8 cellular contexts compared by ENCODE assay signal in genomic region chr1:169485427-169486280, GRCh38. TPM values are rescaled to one million over a fixed set of nuclear protein-coding genes. Genes with fewer than 3 reads are reported as not detected.
DNase-seq lines count a peak whose midpoint lies in the region; TF ChIP-seq lines count a peak whose summit lies in the region.

A gene with protein sequence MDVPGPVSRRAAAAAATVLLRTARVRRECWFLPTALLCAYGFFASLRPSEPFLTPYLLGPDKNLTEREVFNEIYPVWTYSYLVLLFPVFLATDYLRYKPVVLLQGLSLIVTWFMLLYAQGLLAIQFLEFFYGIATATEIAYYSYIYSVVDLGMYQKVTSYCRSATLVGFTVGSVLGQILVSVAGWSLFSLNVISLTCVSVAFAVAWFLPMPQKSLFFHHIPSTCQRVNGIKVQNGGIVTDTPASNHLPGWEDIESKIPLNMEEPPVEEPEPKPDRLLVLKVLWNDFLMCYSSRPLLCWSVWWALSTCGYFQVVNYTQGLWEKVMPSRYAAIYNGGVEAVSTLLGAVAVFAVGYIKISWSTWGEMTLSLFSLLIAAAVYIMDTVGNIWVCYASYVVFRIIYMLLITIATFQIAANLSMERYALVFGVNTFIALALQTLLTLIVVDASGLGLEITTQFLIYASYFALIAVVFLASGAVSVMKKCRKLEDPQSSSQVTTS (minus strand): TSS chr1:169485944. CDS start chr1:169485766, 178 bp downstream.

- H3K9me3 ChIP-seq in HAP-1: no peaks in the 10 kb centered on the region
- no peaks in the 10 kb centered on the region for H3K9me3 ChIP-seq in MG63
- H3K9me3 ChIP-seq in neural cell (ENCODE audit: low read length): no peaks in the 10 kb centered on the region
- no peaks in the 10 kb centered on the region for H3K9me3 ChIP-seq in stomach

- H3K9ac ChIP-seq in neural cell (ENCODE audit: low read length): peak within 1 kb of the TSS; percentile 88

- peak in 2 of 4 donors; percentile 91 to 96 for TF ChIP-seq POLR2A in stomach (IDR thresholded peaks at IDR 0.05)

- H3K79me2 ChIP-seq in neural cell (replicated peaks; ENCODE audit: insufficient read depth, low read length): peaks cover 23% of the 10 kb centered on the region

- no peak for TF ChIP-seq EP300 in neural cell (conservative IDR thresholded peaks at IDR 0.05; ENCODE audit: poor library complexity, severe bottlenecking)
- TF ChIP-seq EP300 in stomach (IDR thresholded peaks at IDR 0.05): peak; percentile 99

- H3K4me2 ChIP-seq in neural cell (ENCODE audit: low read length): peak within 1 kb of the TSS; percentile 95

- intact Hi-C loops in stomach (cut with DNase I; ENCODE audit: low total_unique reads): no loop called here

- H3K9me2 ChIP-seq in neural cell (ENCODE audit: insufficient read depth, low read length): no peaks in the 10 kb centered on the region

- 0 to 2% (median 0%) methylated on average over 24 to 86 of the region's 86 CpGs for WGBS in stomach, 5 donors

- H3F3A ChIP-seq in neural cell (ENCODE audit: insufficient read depth, low read length, poor library complexity, severe bottlenecking): peaks cover 2% of the 10 kb centered on the region

- in situ Hi-C loops in HAP-1 (cut with MboI; ENCODE audit: low sequenced_read_pairs): loop anchor here (10.0 kb wide), 1 partner anchor 381 kb away; the partner anchor contains the start of gene ATP1B1

- peak; percentile 44 for TF ChIP-seq RAD21 in neural cell (conservative IDR thresholded peaks at IDR 0.05)

- TF ChIP-seq CTCF in fibroblast of villous mesenchyme (IDR thresholded peaks at IDR 0.05; ENCODE audit: insufficient read depth, low read depth, low read length): peak; percentile 29
- TF ChIP-seq CTCF in neural cell (IDR thresholded peaks at IDR 0.05; ENCODE audit: poor library complexity, severe bottlenecking): peak; percentile 70
- TF ChIP-seq CTCF in stomach (IDR thresholded peaks at IDR 0.05): peak in 3 of 7 experiments; percentile 9 to 45 (median 36)

- DNase-seq in GDM1 (lab: John Stamatoyannopoulos, UW) (peak; percentile 98), HAP-1 (ENCODE audit: low spot score in 2 of 2) (peak; percentile 98), MG63 (peak; percentile 100), SHP77 treated with DMSO at 0.1 percent for 48 hours (lab: John Stamatoyannopoulos, UW) (peak; percentile 99), activated gamma-delta T cell treated with Interleukin-2 at 50 U/mL for 16 hours (peak; percentile 92), fibroblast of villous mesenchyme (ENCODE audit: low read depth) (peak; percentile 100), stomach (peak; percentile 100)

- H3K27ac ChIP-seq in neural cell (ENCODE audit: low read length) (peak within 1 kb of the TSS; percentile 71), stomach (peak within 1 kb of the TSS; percentile 95 to 100 (median 98))

- peak within 1 kb of the TSS; percentile 75 for H2AFZ ChIP-seq in neural cell (ENCODE audit: low read depth, low read length)

- peaks cover 34% of the 10 kb centered on the region for H3K4me1 ChIP-seq in HAP-1
- H3K4me1 ChIP-seq in stomach: peaks cover 14 to 61% (median 31%) of the 10 kb centered on the region in 4 donors

- peak within 1 kb of the TSS; percentile 72 for H3K4me3 ChIP-seq in HAP-1
- H3K4me3 ChIP-seq in MG63: peak within 1 kb of the TSS; percentile 66
- peak within 1 kb of the TSS; percentile 76 for H3K4me3 ChIP-seq in fibroblast of villous mesenchyme (ENCODE audit: low read depth, low read length)
- H3K4me3 ChIP-seq in neural cell (ENCODE audit: low read length): peak within 1 kb of the TSS; percentile 92
- peak within 1 kb of the TSS; percentile 63 to 86 (median 74) for H3K4me3 ChIP-seq in stomach

- H4K20me1 ChIP-seq in neural cell (ENCODE audit: insufficient read depth): no peaks in the 10 kb centered on the region

- H3K36me3 ChIP-seq in HAP-1 (replicated peaks) (no peaks in the 10 kb centered on the region), MG63 (no peaks in the 10 kb centered on the region), neural cell (ENCODE audit: insufficient read depth, low read length) (no peaks in the 10 kb centered on the region), stomach (no peaks in the 10 kb centered on the region)

- H3K27me3 ChIP-seq in HAP-1 (ENCODE audit: low read depth): no peaks in the 10 kb centered on the region
- H3K27me3 ChIP-seq in MG63: no peaks in the 10 kb centered on the region
- no peaks in the 10 kb centered on the region for H3K27me3 ChIP-seq in neural cell (ENCODE audit: insufficient read depth, low read depth, low read length)
- H3K27me3 ChIP-seq in stomach: no peaks in the 10 kb centered on the region

TF ChIP-seq in neural cell, 6 proteins besides CTCF, POLR2A, EP300 and RAD21:
- TF ChIP-seq TAF1 (IDR thresholded peaks at IDR 0.05; ENCODE audit: low read depth): peak; percentile 92
- TF ChIP-seq REST (IDR thresholded peaks at IDR 0.05; ENCODE audit: borderline replicate concordance): peak; percentile 78
- TF ChIP-seq POLR2AphosphoS5 (IDR thresholded peaks at IDR 0.05): peak; percentile 89
- peak; percentile 91 for TF ChIP-seq MXI1 (conservative IDR thresholded peaks at IDR 0.05; ENCODE audit: poor library complexity, severe bottlenecking)
- TF ChIP-seq SMC3 (conservative IDR thresholded peaks at IDR 0.05; ENCODE audit: poor library complexity): no peak
- no peak for TF ChIP-seq EZH2 (IDR thresholded peaks at IDR 0.05; ENCODE audit: borderline replicate concordance, insufficient read depth, low read length, poor library complexity, severe bottlenecking)

RNA-seq across cellular contexts. Expression of the gene that starts here (rescaled TPM):
- 6.1 and 10.3 TPM in 2 replicates for total RNA-seq in MG63 (2014; rRNA removed; shearing (Covaris generic); ENCODE audit: low replicate concordance)
- total RNA-seq in fibroblast of villous mesenchyme (7.3 and 7.7 TPM in 2 replicates), stomach (10 to 100 TPM; 12.5 to 84.3 (median 20.4) TPM)
- polyA plus RNA-seq in neural cell (45.8 and 46.3 TPM in 2 replicates), stomach (10 to 100 TPM in 1 of 3 donors, 1 to 10 TPM in 2; 5.8 to 14.6 (median 6.6) TPM)
- 43.8 and 46.1 TPM in 2 replicates for polyA minus RNA-seq in neural cell

Comparison
In these comparisons a context has a peak if more than half of its experiments do, and no peak if none do; other contexts are left out.
1. Peak in every context shown above with its lines: DNase-seq, H3K4me3 ChIP-seq and H3K27ac ChIP-seq.